ENCODE assay signal across 20 cellular contexts in genomic region chr17:17463821-17464220, GRCh38.
"Had no signal": no experiment of that assay in that cellular context is flagged by ENCODE, and none has a peak within 500 bp of the region (broad histone marks: within the 10 kb centered on the region; RNA-seq: fewer than 3 reads in every experiment).

No MANE protein-coding gene starts in this region.

- H3K27me3 ChIP-seq: heart right ventricle, hepatocyte, ovary, spleen, tibial nerve, uterus had no signal

- H3K4me2 ChIP-seq: hepatocyte had no signal

- H3K4me1 ChIP-seq: prostate gland, tibial nerve, uterus had no signal

- H3K9me3 ChIP-seq: heart right ventricle, left ventricle myocardium inferior, ovary, prostate gland, spleen, tibial nerve, uterus had no signal

- H3K27ac ChIP-seq: heart right ventricle, hepatocyte, left ventricle myocardium inferior, ovary, prostate gland, spleen, tibial nerve, uterus had no signal

- DNase-seq: heart right ventricle; islet precursor cell; left ventricle myocardium inferior; naive B cell; natural killer cell; nephron progenitor cell; ovary; retina; right cardiac atrium; small intestine; spleen; stimulated activated CD4-positive, alpha-beta T cell treated with anti-CD3 and anti-CD28 coated beads, Interleukin-4, amount 100 ng/mL, for 24 hours; stimulated activated naive CD4-positive, alpha-beta T cell; uterus had no signal

- H3K4me3 ChIP-seq: heart right ventricle, hepatocyte, left ventricle myocardium inferior, lung, ovary, prostate gland, spleen, tibial nerve, uterus had no signal

- H3K36me3 ChIP-seq: heart right ventricle, left ventricle myocardium inferior, ovary, prostate gland, spleen, tibial nerve, uterus had no signal

- ATAC-seq: heart right ventricle; natural killer cell; right cardiac atrium; sciatic nerve; stimulated activated effector memory CD8-positive, alpha-beta T cell treated with anti-CD3 and anti-CD28 coated beads, Interleukin-12 subunit alpha, Interleukin-12 subunit beta, amount 100 ng/mL, for 72 hours had no signal

- H2AFZ ChIP-seq: hepatocyte had no signal

- H3K79me2 ChIP-seq: hepatocyte had no signal
